Comparison of ENCODE assay signal across 1 cellular context in the genomic region with DNA sequence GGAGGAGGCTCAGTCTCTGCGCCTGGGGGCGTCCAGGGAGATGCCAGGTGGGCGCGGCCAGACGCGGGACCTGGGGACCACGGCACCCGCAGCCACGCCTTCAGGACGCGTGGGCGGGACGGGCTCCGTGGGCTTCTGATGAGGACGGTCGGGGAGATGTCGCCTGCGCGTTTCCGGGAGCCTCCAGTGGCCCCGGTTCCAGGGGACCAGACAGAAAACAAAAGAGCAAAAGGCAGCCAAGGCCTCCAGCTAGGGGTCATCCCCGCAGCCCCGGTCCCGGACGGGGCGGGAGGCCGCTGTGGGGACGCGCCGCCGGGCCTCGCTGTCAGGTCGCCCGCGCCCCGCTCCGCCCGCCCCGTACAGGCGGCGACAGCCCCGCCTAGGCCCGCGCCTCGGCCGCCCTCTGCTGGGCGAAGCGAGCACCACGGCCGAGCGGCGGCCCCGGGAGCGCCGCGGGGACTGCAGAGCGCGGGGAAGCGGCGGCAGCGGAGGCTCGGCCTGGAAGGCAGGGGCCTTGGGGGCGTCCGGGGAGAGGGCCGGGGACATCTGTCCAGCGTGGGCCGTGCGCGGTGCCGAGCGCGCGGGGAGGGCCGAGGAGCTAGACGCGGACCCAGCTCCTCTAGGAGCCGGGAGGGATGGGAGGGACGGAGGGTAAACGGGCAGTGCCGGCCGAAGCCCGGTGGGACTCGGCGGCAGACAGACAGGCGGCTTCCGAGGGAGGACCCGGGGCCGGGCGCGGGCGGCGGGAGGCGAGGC.
TF ChIP-seq lines count a peak whose summit lies in the region.

No MANE protein-coding gene starts in this region.

TF ChIP-seq in SK-N-SH treated with all-trans-retinoic acid at 6 μM for 48 hours, 23 proteins besides CTCF, POLR2A, EP300 and RAD21 (continued from another document):
- TF ChIP-seq POU6F1 (CRISPR knock-in tag; IDR thresholded peaks at IDR 0.05; ENCODE audit: borderline replicate concordance, low read depth) (no peak), ZC3H10 (CRISPR knock-in tag; IDR thresholded peaks at IDR 0.05) (no peak), OSR1 (CRISPR knock-in tag; IDR thresholded peaks at IDR 0.05) (no peak)
